ENCODE assay signal across 31 cellular contexts in genomic region chr11:82653752-82654151, GRCh38.
DNase-seq lines count a peak whose midpoint lies in the region; TF ChIP-seq lines count a peak whose summit lies in the region.
"Had no signal": no experiment of that assay in that cellular context is flagged by ENCODE, and none has a peak within 500 bp of the region (broad histone marks: within the 10 kb centered on the region; RNA-seq: fewer than 3 reads in every experiment).

No MANE protein-coding gene starts in this region.

- H3K79me1 ChIP-seq in mesendoderm (ENCODE audit: low read length) = no peaks in the 10 kb centered on the region

- no peaks in the 10 kb centered on the region for H3K4me1 Mint-ChIP-seq in endodermal cell
- H3K4me1 Mint-ChIP-seq in activated T-cell treated with anti-CD3 and anti-CD28 coated beads, Interleukin-2, amount 50 U/mL, for 24 hours (ENCODE audit: low read depth) = no peaks in the 10 kb centered on the region
- H3K4me1 Mint-ChIP-seq: B cell; CD14-positive monocyte; CD4-positive, alpha-beta memory T cell; CD4-positive, CD25-positive, alpha-beta regulatory T cell; CD8-positive, alpha-beta memory T cell had no signal

- no peak overlapping the region for H2BK15ac ChIP-seq in mesendoderm (replicated peaks; ENCODE audit: low read depth)

- H3K4me1 ChIP-seq in endodermal cell (ENCODE audit: control insufficient read depth, insufficient read depth, low read length) = no peaks in the 10 kb centered on the region
- H3K4me1 ChIP-seq in mesendoderm (ENCODE audit: control insufficient read depth, low read depth, low read length) = no peaks in the 10 kb centered on the region
- H3K4me1 ChIP-seq: A549; BE2C; BLaER1; BLaER1 treated with 17β-estradiol and CSF1 and Interleukin-3, amounts not matched to agents 10 nM and 100 nM; Caco-2 had no signal

- H3K4ac ChIP-seq in mesendoderm (ENCODE audit: low read depth, low read length) = no peak overlapping the region

- H2BK120ac ChIP-seq in mesendoderm (ENCODE audit: low read depth, low read length) = no peak overlapping the region

- H3K27me3 Mint-ChIP-seq in endodermal cell (ENCODE audit: insufficient read depth) = no peaks in the 10 kb centered on the region
- H3K27me3 Mint-ChIP-seq in activated T-cell treated with anti-CD3 and anti-CD28 coated beads, Interleukin-2, amount 50 U/mL, for 24 hours = peaks cover 21% of the 10 kb centered on the region

- H3K79me2 ChIP-seq in mesendoderm (ENCODE audit: control insufficient read depth, insufficient read depth, low read length) = no peaks in the 10 kb centered on the region

- no peak overlapping the region for H3K4me2 ChIP-seq in mesendoderm (ENCODE audit: low read length)
- H3K4me2 ChIP-seq: A549; BLaER1; BLaER1 treated with 17β-estradiol and CSF1 and Interleukin-3, amounts not matched to agents 10 nM and 100 nM had no signal

- H3K56ac ChIP-seq in mesendoderm (ENCODE audit: low read length) = no peak overlapping the region

- no peak overlapping the region for H2BK5ac ChIP-seq in mesendoderm (ENCODE audit: low read length)

- H3K27ac ChIP-seq in endodermal cell (ENCODE audit: low read depth, low read length) = no peak overlapping the region
- H3K27ac ChIP-seq in mesendoderm (ENCODE audit: low read depth, low read length) = no peak overlapping the region
- H3K27ac ChIP-seq: 22Rv1; A549; BLaER1; BLaER1 treated with 17β-estradiol and CSF1 and Interleukin-3, amounts not matched to agents 10 nM and 100 nM; C4-2B had no signal

- no peak overlapping the region for H3K18ac ChIP-seq in mesendoderm (ENCODE audit: low read length)

- no peak overlapping the region for H4K5ac ChIP-seq in mesendoderm (ENCODE audit: low read length)

- no peak overlapping the region for H3K4me3 ChIP-seq in endodermal cell (ENCODE audit: low read length)
- no peak overlapping the region for H3K4me3 ChIP-seq in mesendoderm (ENCODE audit: low read length)
- H3K4me3 ChIP-seq: A549; BLaER1; BLaER1 treated with 17β-estradiol and CSF1 and Interleukin-3, amounts not matched to agents 10 nM and 100 nM had no signal

- no peaks in the 10 kb centered on the region for H3K27me3 ChIP-seq in endodermal cell (ENCODE audit: control insufficient read depth, insufficient read depth, low read length, poor library complexity, severe bottlenecking)
- H3K27me3 ChIP-seq in mesendoderm (ENCODE audit: insufficient read depth, low read length, poor library complexity) = no peaks in the 10 kb centered on the region
- H3K27me3 ChIP-seq: BE2C; BLaER1; BLaER1 treated with 17β-estradiol and CSF1 and Interleukin-3, amounts not matched to agents 10 nM and 100 nM had no signal

- no peaks in the 10 kb centered on the region for H3K9me3 ChIP-seq in endodermal cell (ENCODE audit: control insufficient read depth, low read length)
- H3K9me3 ChIP-seq: A549; BE2C; BLaER1; BLaER1 treated with 17β-estradiol and CSF1 and Interleukin-3, amounts not matched to agents 10 nM and 100 nM; Caco-2 had no signal

- H3K9ac ChIP-seq in endodermal cell (ENCODE audit: extremely low read depth, low read length, poor library complexity, severe bottlenecking) = no peak overlapping the region
- no peak overlapping the region for H3K9ac ChIP-seq in mesendoderm (ENCODE audit: low read length)
- H3K9ac ChIP-seq: BLaER1; BLaER1 treated with 17β-estradiol and CSF1 and Interleukin-3, amounts not matched to agents 10 nM and 100 nM had no signal

- no peaks in the 10 kb centered on the region for H3K9me3 Mint-ChIP-seq in endodermal cell
- no peaks in the 10 kb centered on the region for H3K9me3 Mint-ChIP-seq in activated T-cell treated with anti-CD3 and anti-CD28 coated beads, Interleukin-2, amount 50 U/mL, for 24 hours
- H3K9me3 Mint-ChIP-seq: CD4-positive, alpha-beta T cell; CD8-positive, alpha-beta T cell had no signal

- no peaks in the 10 kb centered on the region for H3K36me3 ChIP-seq in endodermal cell (ENCODE audit: control insufficient read depth, insufficient read depth, low read length)
- H3K36me3 ChIP-seq in mesendoderm (ENCODE audit: control insufficient read depth, insufficient read depth, low read length) = no peaks in the 10 kb centered on the region
- H3K36me3 ChIP-seq: BE2C; BLaER1; BLaER1 treated with 17β-estradiol and CSF1 and Interleukin-3, amounts not matched to agents 10 nM and 100 nM had no signal

- no peak overlapping the region for H4K8ac ChIP-seq in mesendoderm (ENCODE audit: low read depth, low read length)

- no peak for TF ChIP-seq CTCF in endodermal cell (conservative IDR thresholded peaks at IDR 0.05)

- no peak overlapping the region for H3K23ac ChIP-seq in mesendoderm (ENCODE audit: low read length)

- 88 to 95% methylated on average over 2 to 4 of the region's 4 CpGs for WGBS in endodermal cell (ENCODE audit: insufficient coverage in 1 of 2, insufficient read length in 1 of 2), 2 experiments
- no CpG with 5 or more reads among the region's 4 CpGs for WGBS in mesendoderm (ENCODE audit: extremely low coverage, insufficient coverage, low lambda C conversion rate)

- no peaks in the 10 kb centered on the region for H3K36me3 Mint-ChIP-seq in endodermal cell (ENCODE audit: low read depth)
- H3K36me3 Mint-ChIP-seq in activated T-cell treated with anti-CD3 and anti-CD28 coated beads, Interleukin-2, amount 50 U/mL, for 24 hours (ENCODE audit: low read depth) = no peaks in the 10 kb centered on the region
- H3K36me3 Mint-ChIP-seq: CD14-positive monocyte; CD4-positive, alpha-beta memory T cell; CD4-positive, CD25-positive, alpha-beta regulatory T cell; CD8-positive, alpha-beta memory T cell; CD8-positive, alpha-beta T cell had no signal

- peak; percentile 45 for DNase-seq in endodermal cell
- peak; percentile 11 for DNase-seq in mesendoderm
- DNase-seq in NOMO-1 treated with DMSO at 0.1 percent for 48 hours (lab: John Stamatoyannopoulos, UW; ENCODE audit: unreplicated experiment) = no peak
- no peak for DNase-seq in activated T-cell treated with anti-CD3 and anti-CD28 coated beads, Interleukin-2, amount 50 U/mL, for 24 hours
- DNase-seq: 8988T; ACHN; AML-193; BE2C; C1 segment of cervical spinal cord; Caco-2; Calu3; CD4-positive, alpha-beta memory T cell; CD4-positive, alpha-beta T cell; CD4-positive, CD25-positive, alpha-beta regulatory T cell; CD8-positive, alpha-beta memory T cell; CD8-positive, alpha-beta T cell; COR-L47; DMS 273 treated with DMSO at 0.1 percent for 48 hours; DMS153; DMS53; DMS79; DMS79 treated with DMSO at 0.1 percent for 48 hours; DND-41; EL had no signal

- no peak overlapping the region for H2AK5ac ChIP-seq in mesendoderm (ENCODE audit: low read length)

- H3K4me3 Mint-ChIP-seq in endodermal cell = no peak overlapping the region
- no peak overlapping the region for H3K4me3 Mint-ChIP-seq in activated T-cell treated with anti-CD3 and anti-CD28 coated beads, Interleukin-2, amount 50 U/mL, for 24 hours
- H3K4me3 Mint-ChIP-seq: B cell; CD14-positive monocyte; CD4-positive, alpha-beta memory T cell; CD4-positive, alpha-beta T cell; CD4-positive, CD25-positive, alpha-beta regulatory T cell; CD8-positive, alpha-beta memory T cell; CD8-positive, alpha-beta T cell had no signal

- H3K27ac Mint-ChIP-seq in endodermal cell = no peak overlapping the region
- no peak overlapping the region for H3K27ac Mint-ChIP-seq in activated T-cell treated with anti-CD3 and anti-CD28 coated beads, Interleukin-2, amount 50 U/mL, for 24 hours
- H3K27ac Mint-ChIP-seq: B cell; CD14-positive monocyte; CD4-positive, alpha-beta memory T cell; CD4-positive, alpha-beta T cell; CD8-positive, alpha-beta memory T cell; CD8-positive, alpha-beta T cell had no signal

Comparison
In these comparisons a context has a peak if more than half of its experiments do, and no peak if none do; other contexts are left out.
1. DNase-seq: peak in endodermal cell (single experiment) and mesendoderm (single experiment); none in NOMO-1 treated with DMSO at 0.1 percent for 48 hours (single experiment) and activated T-cell treated with anti-CD3 and anti-CD28 coated beads, Interleukin-2, amount 50 U/mL, for 24 hours (single experiment).